ENCODE assay signal across 12 cellular contexts in the genomic region with DNA sequence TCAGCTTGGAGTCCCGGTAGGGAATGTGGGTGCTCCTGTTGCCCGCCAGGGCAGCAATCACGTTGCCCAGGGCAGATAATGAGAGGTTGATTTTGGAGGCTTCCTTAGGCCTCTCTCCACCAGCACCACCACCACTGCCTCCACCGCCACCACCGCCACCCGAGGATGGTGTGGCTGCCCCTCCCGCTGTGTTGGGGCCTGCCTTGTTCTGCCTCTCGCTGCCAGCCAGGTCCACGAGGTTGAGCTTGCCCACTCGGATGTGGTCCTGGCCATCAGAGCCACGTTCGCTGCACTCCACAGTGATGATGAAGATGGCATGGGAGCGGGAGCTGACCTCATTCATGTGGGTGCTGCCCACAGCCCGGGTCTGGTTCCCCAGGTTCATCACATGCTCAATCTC. TPM values are rescaled to one million over a fixed set of nuclear protein-coding genes. Genes with fewer than 3 reads are reported as not detected.
DNase-seq lines count a peak whose midpoint lies in the region; ATAC-seq and TF ChIP-seq lines count a peak whose summit lies in the region.
"Had no signal": no experiment of that assay in that cellular context is flagged by ENCODE, and none has a peak within 500 bp of the region (broad histone marks: within the 10 kb centered on the region; RNA-seq: fewer than 3 reads in every experiment).

No MANE protein-coding gene starts in this region.

- CTCF ChIA-PET in activated naive CD4-positive, alpha-beta T cell treated with anti-CD3 and anti-CD28 coated beads for 36 hours (lab: Charles Lee), result interaction anchor here (1.8 to 2.0 kb wide), 3 partner anchors 11 to 128 kb away, joined by 6 to 12 read pairs (median 12); no protein-coding TSS in a partner anchor
- CTCF ChIA-PET in activated CD4-positive, alpha-beta memory T cell treated with anti-CD3 and anti-CD28 coated beads, Interleukin-2, amount 10 ng/mL, durations not matched to agents 7 days and 5 days (lab: Charles Lee), result interaction anchor here (0.7 to 3.1 kb wide), 3 partner anchors 10 to 43 kb away, joined by 3 to 11 read pairs (median 8); no protein-coding TSS in a partner anchor

- peak overlapping the region; percentile 27 for H3K4me3 Mint-ChIP-seq in activated naive CD4-positive, alpha-beta T cell treated with anti-CD3 and anti-CD28 coated beads for 36 hours
- peak overlapping the region; percentile 86 for H3K4me3 Mint-ChIP-seq in activated CD4-positive, alpha-beta memory T cell treated with anti-CD3 and anti-CD28 coated beads, Interleukin-2, amount 10 ng/mL, durations not matched to agents 7 days and 5 days
- H3K4me3 Mint-ChIP-seq in stimulated activated effector memory CD8-positive, alpha-beta T cell treated with anti-CD3 and anti-CD28 coated beads, Interleukin-12 subunit alpha, Interleukin-12 subunit beta, amount 100 ng/mL, for 72 hours, result peak overlapping the region; percentile 85

- peaks cover 11% of the 10 kb centered on the region for H3K4me1 ChIP-seq in iPS-20b (ENCODE audit: insufficient read depth, low read length)

- H3K27me3 ChIP-seq in iPS-20b (ENCODE audit: insufficient read depth, low read length), result no peaks in the 10 kb centered on the region
- H3K27me3 ChIP-seq: adrenal gland had no signal

- no peak for DNase-seq in activated naive CD4-positive, alpha-beta T cell treated with anti-CD3 and anti-CD28 coated beads for 36 hours
- no peak for DNase-seq in activated naive CD4-positive, alpha-beta T cell treated with anti-CD3 and anti-CD28 coated beads, Interleukin-2, amount 50 U/mL, for 72 hours (ENCODE audit: low spot score in 2 of 2)
- DNase-seq in activated CD4-positive, alpha-beta memory T cell treated with anti-CD3 and anti-CD28 coated beads, Interleukin-2, amount 10 ng/mL, durations not matched to agents 7 days and 5 days, result no peak
- no peak for DNase-seq in stimulated activated effector memory CD8-positive, alpha-beta T cell treated with anti-CD3 and anti-CD28 coated beads, Interleukin-12 subunit alpha, Interleukin-12 subunit beta, amount 100 ng/mL, for 72 hours (ENCODE audit: low spot score in 2 of 2)
- DNase-seq in mucosa of gallbladder (ENCODE audit: low spot score) (no peak), NCI-H2196 (lab: John Stamatoyannopoulos, UW; ENCODE audit: unreplicated experiment) (no peak), coronary artery (ENCODE audit: low spot score) (no peak)
- DNase-seq: GM23248, NCI-H2171 had no signal

- POLR2A ChIA-PET in activated CD4-positive, alpha-beta memory T cell treated with anti-CD3 and anti-CD28 coated beads, Interleukin-2, amount 10 ng/mL, durations not matched to agents 7 days and 5 days (lab: Charles Lee), result interaction anchor here (0.8 to 2.4 kb wide), 3 partner anchors 8 to 53 kb away, joined by 3 to 13 read pairs (median 10); a partner anchor contains a TSS

- intact Hi-C loops in activated naive CD4-positive, alpha-beta T cell treated with anti-CD3 and anti-CD28 coated beads for 36 hours (cut with micrococcal nuclease), result no loop called here

- no peaks in the 10 kb centered on the region for H3K4me1 Mint-ChIP-seq in activated naive CD4-positive, alpha-beta T cell treated with anti-CD3 and anti-CD28 coated beads for 36 hours (ENCODE audit: low read depth)
- peaks cover 19% of the 10 kb centered on the region for H3K4me1 Mint-ChIP-seq in activated CD4-positive, alpha-beta memory T cell treated with anti-CD3 and anti-CD28 coated beads, Interleukin-2, amount 10 ng/mL, durations not matched to agents 7 days and 5 days
- peaks cover 36% of the 10 kb centered on the region for H3K4me1 Mint-ChIP-seq in stimulated activated effector memory CD8-positive, alpha-beta T cell treated with anti-CD3 and anti-CD28 coated beads, Interleukin-12 subunit alpha, Interleukin-12 subunit beta, amount 100 ng/mL, for 72 hours

- H3K36me3 ChIP-seq in iPS-20b (ENCODE audit: insufficient read depth, low read depth, low read length), result peaks cover 21% of the 10 kb centered on the region
- H3K36me3 ChIP-seq: adrenal gland had no signal

- no peaks in the 10 kb centered on the region for H3K9me3 Mint-ChIP-seq in activated naive CD4-positive, alpha-beta T cell treated with anti-CD3 and anti-CD28 coated beads for 36 hours
- H3K9me3 Mint-ChIP-seq in activated naive CD4-positive, alpha-beta T cell treated with anti-CD3 and anti-CD28 coated beads, Interleukin-2, amount 50 U/mL, for 72 hours, result no peaks in the 10 kb centered on the region
- no peaks in the 10 kb centered on the region for H3K9me3 Mint-ChIP-seq in activated CD4-positive, alpha-beta memory T cell treated with anti-CD3 and anti-CD28 coated beads, Interleukin-2, amount 10 ng/mL, durations not matched to agents 7 days and 5 days
- H3K9me3 Mint-ChIP-seq in stimulated activated effector memory CD8-positive, alpha-beta T cell treated with anti-CD3 and anti-CD28 coated beads, Interleukin-12 subunit alpha, Interleukin-12 subunit beta, amount 100 ng/mL, for 72 hours, result no peaks in the 10 kb centered on the region

- no peak overlapping the region for H3K9ac ChIP-seq in iPS-20b (ENCODE audit: low read depth, low read length)
- H3K9ac ChIP-seq: KMS-11 had no signal

- H3K4me3 ChIP-seq in iPS-20b (ENCODE audit: low read length) (peak overlapping the region; percentile 79; the same call in 1 of the 2 replicates), coronary artery (no peak overlapping the region)

- ATAC-seq in activated naive CD4-positive, alpha-beta T cell treated with anti-CD3 and anti-CD28 coated beads, Interleukin-2, amount 50 U/mL, for 72 hours, result no peak
- ATAC-seq in stimulated activated effector memory CD8-positive, alpha-beta T cell treated with anti-CD3 and anti-CD28 coated beads, Interleukin-12 subunit alpha, Interleukin-12 subunit beta, amount 100 ng/mL, for 72 hours, result no peak

- no peaks in the 10 kb centered on the region for H3K9me3 ChIP-seq in iPS-20b (ENCODE audit: insufficient read depth, low read depth, low read length)
- H3K9me3 ChIP-seq: adrenal gland had no signal

- no peaks in the 10 kb centered on the region for H3K36me3 Mint-ChIP-seq in activated naive CD4-positive, alpha-beta T cell treated with anti-CD3 and anti-CD28 coated beads for 36 hours (ENCODE audit: low read depth)
- H3K36me3 Mint-ChIP-seq in activated naive CD4-positive, alpha-beta T cell treated with anti-CD3 and anti-CD28 coated beads, Interleukin-2, amount 50 U/mL, for 72 hours, result no peaks in the 10 kb centered on the region
- no peaks in the 10 kb centered on the region for H3K36me3 Mint-ChIP-seq in activated CD4-positive, alpha-beta memory T cell treated with anti-CD3 and anti-CD28 coated beads, Interleukin-2, amount 10 ng/mL, durations not matched to agents 7 days and 5 days (ENCODE audit: low read depth)
- H3K36me3 Mint-ChIP-seq in stimulated activated effector memory CD8-positive, alpha-beta T cell treated with anti-CD3 and anti-CD28 coated beads, Interleukin-12 subunit alpha, Interleukin-12 subunit beta, amount 100 ng/mL, for 72 hours, result no peaks in the 10 kb centered on the region

- TF ChIP-seq CTCF in coronary artery (IDR thresholded peaks at IDR 0.05), result no peak

- H3K27ac Mint-ChIP-seq in activated naive CD4-positive, alpha-beta T cell treated with anti-CD3 and anti-CD28 coated beads for 36 hours, result no peak overlapping the region
- H3K27ac Mint-ChIP-seq in activated naive CD4-positive, alpha-beta T cell treated with anti-CD3 and anti-CD28 coated beads, Interleukin-2, amount 50 U/mL, for 72 hours, result no peak overlapping the region
- no peak overlapping the region for H3K27ac Mint-ChIP-seq in activated CD4-positive, alpha-beta memory T cell treated with anti-CD3 and anti-CD28 coated beads, Interleukin-2, amount 10 ng/mL, durations not matched to agents 7 days and 5 days
- H3K27ac Mint-ChIP-seq in stimulated activated effector memory CD8-positive, alpha-beta T cell treated with anti-CD3 and anti-CD28 coated beads, Interleukin-12 subunit alpha, Interleukin-12 subunit beta, amount 100 ng/mL, for 72 hours, result no peak overlapping the region

- no peaks in the 10 kb centered on the region for H3K27me3 Mint-ChIP-seq in activated naive CD4-positive, alpha-beta T cell treated with anti-CD3 and anti-CD28 coated beads for 36 hours (ENCODE audit: low read depth)
- H3K27me3 Mint-ChIP-seq in activated CD4-positive, alpha-beta memory T cell treated with anti-CD3 and anti-CD28 coated beads, Interleukin-2, amount 10 ng/mL, durations not matched to agents 7 days and 5 days, result peaks cover 4% of the 10 kb centered on the region

- no peak overlapping the region for H3K27ac ChIP-seq in iPS-20b (ENCODE audit: low read length)
- H3K27ac ChIP-seq in coronary artery, result no peak overlapping the region
- H3K27ac ChIP-seq: adrenal gland, GM23248, KMS-11 had no signal

RNA-seq across cellular contexts. Expression of a gene that starts 1.3 kb away (rescaled TPM):
- 1 to 10 TPM; 3.0 to 3.4 TPM for total RNA-seq in activated naive CD4-positive, alpha-beta T cell treated with anti-CD3 and anti-CD28 coated beads for 36 hours
- 1 to 10 TPM in 1 of 2 donors, under 1 TPM in 1; 0.48 to 6.7 TPM for total RNA-seq in activated naive CD4-positive, alpha-beta T cell treated with anti-CD3 and anti-CD28 coated beads, Interleukin-2, amount 50 U/mL, for 72 hours
- total RNA-seq in activated CD4-positive, alpha-beta memory T cell treated with anti-CD3 and anti-CD28 coated beads, Interleukin-2, amount 10 ng/mL, durations not matched to agents 7 days and 5 days, result 10 to 100 TPM; 10.3 to 10.7 TPM
- 10.1 TPM for total RNA-seq in mucosa of gallbladder

RNA-seq across cellular contexts. Expression of a gene that starts 52.9 kb away (rescaled TPM):
- 10 to 100 TPM; 84.2 to 93.0 TPM for total RNA-seq in activated naive CD4-positive, alpha-beta T cell treated with anti-CD3 and anti-CD28 coated beads for 36 hours
- total RNA-seq in activated naive CD4-positive, alpha-beta T cell treated with anti-CD3 and anti-CD28 coated beads, Interleukin-2, amount 50 U/mL, for 72 hours, result 10 to 100 TPM; 83.1 to 90.1 TPM
- 100 to 1,000 TPM; 116 to 117 TPM for total RNA-seq in activated CD4-positive, alpha-beta memory T cell treated with anti-CD3 and anti-CD28 coated beads, Interleukin-2, amount 10 ng/mL, durations not matched to agents 7 days and 5 days
- total RNA-seq in mucosa of gallbladder, result 173 TPM

Comparison
In these comparisons a context has a peak if more than half of its experiments do, and no peak if none do; other contexts are left out.
1. H3K4me3 Mint-ChIP-seq: peak in every context shown above with its lines; median percentile 86 in activated CD4-positive, alpha-beta memory T cell treated with anti-CD3 and anti-CD28 coated beads, Interleukin-2, amount 10 ng/mL, durations not matched to agents 7 days and 5 days; 85 in stimulated activated effector memory CD8-positive, alpha-beta T cell treated with anti-CD3 and anti-CD28 coated beads, Interleukin-12 subunit alpha, Interleukin-12 subunit beta, amount 100 ng/mL, for 72 hours; 27 in activated naive CD4-positive, alpha-beta T cell treated with anti-CD3 and anti-CD28 coated beads for 36 hours.